In genomic region chr5:34452170-34452828, GRCh38 we compare ENCODE assay signal across 10 cellular contexts.
A peak's percentile ranks its signal among the peaks of the same experiment; 100 is the strongest.
DNase-seq lines count a peak whose midpoint lies in the region; ATAC-seq, FAIRE-seq and TF ChIP-seq lines count a peak whose summit lies in the region.
"Had no signal": no experiment of that assay in that cellular context is flagged by ENCODE, and none has a peak within 500 bp of the region (broad histone marks: within the 10 kb centered on the region; RNA-seq: fewer than 3 reads in every experiment).

No MANE protein-coding gene starts in this region.

- no peak for FAIRE-seq in kidney (lab: Jason Lieb, UNC)

- H3K27ac ChIP-seq in kidney (ENCODE audit: low read depth in 2 of 2, low read length in 2 of 2) = no peak overlapping the region

- H3K9me3 Mint-ChIP-seq in WTC11 = peaks cover 31% of the 10 kb centered on the region

- peak; percentile 81 for TF ChIP-seq CTCF in LNCAP (IDR thresholded peaks at IDR 0.05)
- TF ChIP-seq CTCF in WTC11 (IDR thresholded peaks at IDR 0.05) = no peak
- TF ChIP-seq CTCF in kidney (IDR thresholded peaks at IDR 0.05; ENCODE audit: borderline replicate concordance, extremely low read depth, insufficient read depth) = peak; percentile 2

- no peaks in the 10 kb centered on the region for H3K36me3 ChIP-seq in kidney (ENCODE audit: control insufficient read depth in 1 of 2, insufficient read depth in 2 of 2, low read length in 2 of 2)

- peaks cover 19% of the 10 kb centered on the region for H3K4me1 Mint-ChIP-seq in WTC11

- ATAC-seq in WTC11 (peak; percentile 80), HG02938 (IDR thresholded peaks at IDR 0.05; ENCODE audit: unreplicated experiment) (no peak)
- ATAC-seq: left cardiac atrium had no signal

- H3K27ac Mint-ChIP-seq in WTC11 = peak overlapping the region; percentile 4; the same call in 1 of the 2 replicates

- H3K36me3 Mint-ChIP-seq in WTC11 = peaks cover 19% of the 10 kb centered on the region

- no peaks in the 10 kb centered on the region for H3K9me3 ChIP-seq in kidney (ENCODE audit: control insufficient read depth in 1 of 2, low read length in 2 of 2)

- no peak overlapping the region for H3K9ac ChIP-seq in kidney (ENCODE audit: low read length in 2 of 2)

- DNase-seq in COLO668 (lab: John Stamatoyannopoulos, UW; ENCODE audit: unreplicated experiment) (peak; percentile 29), WTC11 (ENCODE audit: low spot score) (no peak), kidney (no peak), HEK293T (ENCODE audit: extremely low spot score) (no peak), NCI-H1092 (lab: John Stamatoyannopoulos, UW) (no peak)
- DNase-seq in stimulated activated CD8-positive, alpha-beta memory T cell treated with anti-CD3 and anti-CD28 coated beads, Interleukin-4, amount 100 ng/mL, for 48 hours = no peak
- DNase-seq: activated naive CD4-positive, alpha-beta T cell; left cardiac atrium had no signal

- H3K4me3 Mint-ChIP-seq in WTC11 = no peak overlapping the region

- no peaks in the 10 kb centered on the region; the same call in 1 of the 2 replicates for H3K27me3 Mint-ChIP-seq in WTC11 (ENCODE audit: low read depth)

- POLR2A ChIA-PET in WTC11 (lab: Charles Lee) = no interaction called here
- POLR2A ChIA-PET in HEK293T (lab: Yijun Ruan, JAX) = no interaction called here

- H3K4me1 ChIP-seq in kidney (ENCODE audit: control insufficient read depth in 1 of 2, insufficient read depth in 1 of 2, low read depth in 1 of 2, low read length in 2 of 2) = no peaks in the 10 kb centered on the region

- intact Hi-C loops in kidney (cut with DNase I) = no loop called here

- H3K4me3 ChIP-seq in kidney (ENCODE audit: low read length in 2 of 2) = no peak overlapping the region

- CTCF ChIA-PET in WTC11 (lab: Charles Lee) = interaction anchor here (1.3 to 1.4 kb wide), 2 partner anchors 12 to 41 kb away, joined by 5 to 6 read pairs; no protein-coding TSS in a partner anchor
- CTCF ChIA-PET in HEK293T (lab: Yijun Ruan, JAX) = no interaction called here

TF ChIP-seq in WTC11, 78 proteins besides CTCF, POLR2A, EP300 and RAD21:
- TF ChIP-seq ZNF121 (CRISPR knock-in tag; IDR thresholded peaks at IDR 0.05) = no peak
- TF ChIP-seq ZBTB21 (CRISPR knock-in tag; IDR thresholded peaks at IDR 0.05; ENCODE audit: borderline replicate concordance) = no peak
- TF ChIP-seq, protein P1, sequence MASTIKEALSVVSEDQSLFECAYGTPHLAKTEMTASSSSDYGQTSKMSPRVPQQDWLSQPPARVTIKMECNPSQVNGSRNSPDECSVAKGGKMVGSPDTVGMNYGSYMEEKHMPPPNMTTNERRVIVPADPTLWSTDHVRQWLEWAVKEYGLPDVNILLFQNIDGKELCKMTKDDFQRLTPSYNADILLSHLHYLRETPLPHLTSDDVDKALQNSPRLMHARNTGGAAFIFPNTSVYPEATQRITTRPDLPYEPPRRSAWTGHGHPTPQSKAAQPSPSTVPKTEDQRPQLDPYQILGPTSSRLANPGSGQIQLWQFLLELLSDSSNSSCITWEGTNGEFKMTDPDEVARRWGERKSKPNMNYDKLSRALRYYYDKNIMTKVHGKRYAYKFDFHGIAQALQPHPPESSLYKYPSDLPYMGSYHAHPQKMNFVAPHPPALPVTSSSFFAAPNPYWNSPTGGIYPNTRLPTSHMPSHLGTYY (CRISPR knock-in tag; IDR thresholded peaks at IDR 0.05) = no peak
- TF ChIP-seq HMGA2 (CRISPR knock-in tag; IDR thresholded peaks at IDR 0.05) = no peak
- no peak for TF ChIP-seq NFYB (CRISPR knock-in tag; conservative IDR thresholded peaks at IDR 0.05; ENCODE audit: low read depth)
- TF ChIP-seq, protein P2, sequence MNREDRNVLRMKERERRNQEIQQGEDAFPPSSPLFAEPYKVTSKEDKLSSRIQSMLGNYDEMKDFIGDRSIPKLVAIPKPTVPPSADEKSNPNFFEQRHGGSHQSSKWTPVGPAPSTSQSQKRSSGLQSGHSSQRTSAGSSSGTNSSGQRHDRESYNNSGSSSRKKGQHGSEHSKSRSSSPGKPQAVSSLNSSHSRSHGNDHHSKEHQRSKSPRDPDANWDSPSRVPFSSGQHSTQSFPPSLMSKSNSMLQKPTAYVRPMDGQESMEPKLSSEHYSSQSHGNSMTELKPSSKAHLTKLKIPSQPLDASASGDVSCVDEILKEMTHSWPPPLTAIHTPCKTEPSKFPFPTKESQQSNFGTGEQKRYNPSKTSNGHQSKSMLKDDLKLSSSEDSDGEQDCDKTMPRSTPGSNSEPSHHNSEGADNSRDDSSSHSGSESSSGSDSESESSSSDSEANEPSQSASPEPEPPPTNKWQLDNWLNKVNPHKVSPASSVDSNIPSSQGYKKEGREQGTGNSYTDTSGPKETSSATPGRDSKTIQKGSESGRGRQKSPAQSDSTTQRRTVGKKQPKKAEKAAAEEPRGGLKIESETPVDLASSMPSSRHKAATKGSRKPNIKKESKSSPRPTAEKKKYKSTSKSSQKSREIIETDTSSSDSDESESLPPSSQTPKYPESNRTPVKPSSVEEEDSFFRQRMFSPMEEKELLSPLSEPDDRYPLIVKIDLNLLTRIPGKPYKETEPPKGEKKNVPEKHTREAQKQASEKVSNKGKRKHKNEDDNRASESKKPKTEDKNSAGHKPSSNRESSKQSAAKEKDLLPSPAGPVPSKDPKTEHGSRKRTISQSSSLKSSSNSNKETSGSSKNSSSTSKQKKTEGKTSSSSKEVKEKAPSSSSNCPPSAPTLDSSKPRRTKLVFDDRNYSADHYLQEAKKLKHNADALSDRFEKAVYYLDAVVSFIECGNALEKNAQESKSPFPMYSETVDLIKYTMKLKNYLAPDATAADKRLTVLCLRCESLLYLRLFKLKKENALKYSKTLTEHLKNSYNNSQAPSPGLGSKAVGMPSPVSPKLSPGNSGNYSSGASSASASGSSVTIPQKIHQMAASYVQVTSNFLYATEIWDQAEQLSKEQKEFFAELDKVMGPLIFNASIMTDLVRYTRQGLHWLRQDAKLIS (CRISPR knock-in tag; IDR thresholded peaks at IDR 0.05; ENCODE audit: borderline replicate concordance) = no peak
- no peak for TF ChIP-seq GABPB1 (CRISPR knock-in tag; IDR thresholded peaks at IDR 0.05)
- TF ChIP-seq ZNF671 (CRISPR knock-in tag; IDR thresholded peaks at IDR 0.05) = no peak
- no peak for TF ChIP-seq ZNF317 (CRISPR knock-in tag; IDR thresholded peaks at IDR 0.05; ENCODE audit: borderline replicate concordance, low read depth)
- no peak for TF ChIP-seq CREM (CRISPR knock-in tag; IDR thresholded peaks at IDR 0.05)

TF ChIP-seq in HEK293T, 16 proteins besides CTCF, POLR2A, EP300 and RAD21:
- TF ChIP-seq SP1 (IDR thresholded peaks at IDR 0.05) (no peak), ELF4 (IDR thresholded peaks at IDR 0.05) (no peak), CTBP1 (IDR thresholded peaks at IDR 0.05; ENCODE audit: borderline replicate concordance) (no peak), L3MBTL2 (conservative IDR thresholded peaks at IDR 0.05) (no peak), FOXM1 (IDR thresholded peaks at IDR 0.05; ENCODE audit: borderline replicate concordance) (no peak), FOXA1 (IDR thresholded peaks at IDR 0.05) (no peak), ZNF384 (IDR thresholded peaks at IDR 0.05) (no peak), BHLHE40 (IDR thresholded peaks at IDR 0.05; ENCODE audit: borderline replicate concordance) (no peak), FOXK2 (IDR thresholded peaks at IDR 0.05) (no peak), NFRKB (IDR thresholded peaks at IDR 0.05) (no peak), ARNT (IDR thresholded peaks at IDR 0.05) (no peak), PKNOX1 (IDR thresholded peaks at IDR 0.05) (no peak), HDGF (IDR thresholded peaks at IDR 0.05; ENCODE audit: borderline replicate concordance) (no peak), LEF1 (IDR thresholded peaks at IDR 0.05; ENCODE audit: borderline replicate concordance) (no peak), TARDBP (IDR thresholded peaks at IDR 0.05) (no peak), SUZ12 (IDR thresholded peaks at IDR 0.05) (no peak)
